In genomic region chr6:108811490-108811889, GRCh38 we compare ENCODE assay signal across 39 cellular contexts.
"Had no signal": no experiment of that assay in that cellular context is flagged by ENCODE, and none has a peak within 500 bp of the region (broad histone marks: within the 10 kb centered on the region; RNA-seq: fewer than 3 reads in every experiment).

No MANE protein-coding gene starts in this region.

- DNase-seq: activated effector memory CD4-positive, alpha-beta T cell treated with anti-CD3 and anti-CD28 coated beads, Interleukin-2, amount 50 U/mL, for 16 hours; activated effector memory CD4-positive, alpha-beta T cell treated with Interleukin-2 at 50 U/mL for 16 hours; activated gamma-delta T cell; activated gamma-delta T cell treated with Interleukin-2 at 50 U/mL for 16 hours; activated naive CD4-positive, alpha-beta T cell; activated naive CD4-positive, alpha-beta T cell treated with anti-CD3 and anti-CD28 coated beads for 36 hours; activated naive CD4-positive, alpha-beta T cell treated with anti-CD3 and anti-CD28 coated beads, Interleukin-2, amount 10 ng/mL, durations not matched to agents 7 days and 5 days; activated naive CD4-positive, alpha-beta T cell treated with anti-CD3 and anti-CD28 coated beads, Interleukin-2, amount 50 U/mL, for 16 hours; activated naive CD4-positive, alpha-beta T cell treated with Interleukin-2 at 50 U/mL for 16 hours; activated naive CD8-positive, alpha-beta T cell treated with anti-CD3 and anti-CD28 coated beads for 36 hours; activated naive CD8-positive, alpha-beta T cell treated with anti-CD3 and anti-CD28 coated beads, Interleukin-2, amount 10 ng/mL, durations not matched to agents 7 days and 5 days; activated naive CD8-positive, alpha-beta T cell treated with anti-CD3 and anti-CD28 coated beads, Interleukin-2, amount 50 U/mL, for 24 hours; activated T-cell treated with anti-CD3 and anti-CD28 coated beads, Interleukin-2, amount 50 U/mL, for 24 hours; activated T-cell treated with anti-CD3 and anti-CD28 coated beads, Interleukin-2, amount 50 U/mL, for 4 hours; activated T-cell treated with anti-CD3 and anti-CD28 coated beads, Interleukin-2, amount 50 U/mL, for 48 hours; activated T-cell treated with anti-CD3 and anti-CD28 coated beads, Interleukin-2, amount 50 U/mL, for 72 hours; adrenal gland; amniotic stem cell; amygdala; anterior cingulate cortex; body of pancreas; brain microvascular endothelial cell; caudate nucleus; central memory CD4-positive, alpha-beta T cell; cerebellar nuclear complex had no signal

- H3K9me3 Mint-ChIP-seq: activated naive CD8-positive, alpha-beta T cell treated with anti-CD3 and anti-CD28 coated beads, Interleukin-2, amount 50 U/mL, for 24 hours; activated T-helper 1 cell treated with anti-CD3 and anti-CD28 coated beads, Interleukin-12 subunit alpha, Interleukin-12 subunit beta, Interleukin-2, Interleukin-4 antibody, amounts not matched to agents 30 ng/mL and 10 ng/mL and 1 ng/mL, durations not matched to agents 14 hours and 24 hours and 36 hours; activated T-helper 17 cell treated with anti-CD3 and anti-CD28 coated beads, Interleukin-2, amount 50 U/mL, for 72 hours; central memory CD8-positive, alpha-beta T cell had no signal

- H3K27me3 Mint-ChIP-seq: activated naive CD4-positive, alpha-beta T cell treated with anti-CD3 and anti-CD28 coated beads, Interleukin-2, amount 50 U/mL, for 24 hours; activated naive CD8-positive, alpha-beta T cell; activated naive CD8-positive, alpha-beta T cell treated with anti-CD3 and anti-CD28 coated beads for 36 hours; activated naive CD8-positive, alpha-beta T cell treated with anti-CD3 and anti-CD28 coated beads, Interleukin-2, amount 50 U/mL, for 24 hours had no signal

- H3K4me1 Mint-ChIP-seq: activated naive CD4-positive, alpha-beta T cell treated with anti-CD3 and anti-CD28 coated beads, Interleukin-2, amount 10 ng/mL, durations not matched to agents 7 days and 5 days; activated naive CD4-positive, alpha-beta T cell treated with anti-CD3 and anti-CD28 coated beads, Interleukin-2, amount 50 U/mL, for 24 hours; activated naive CD8-positive, alpha-beta T cell treated with anti-CD3 and anti-CD28 coated beads for 36 hours; activated naive CD8-positive, alpha-beta T cell treated with anti-CD3 and anti-CD28 coated beads, Interleukin-2, amount 50 U/mL, for 24 hours; activated T-helper 17 cell treated with anti-CD3 and anti-CD28 coated beads, Interleukin-2, amount 50 U/mL, for 72 hours; central memory CD8-positive, alpha-beta T cell had no signal

- FAIRE-seq: astrocyte, bronchial epithelial cell, colon had no signal

- H3K4me1 ChIP-seq: breast epithelium had no signal

- H3K36me3 ChIP-seq: adrenal gland, ascending aorta, brain microvascular endothelial cell, breast epithelium, cardiac muscle cell had no signal

- H3K27ac Mint-ChIP-seq: activated naive CD4-positive, alpha-beta T cell treated with anti-CD3 and anti-CD28 coated beads for 36 hours; activated naive CD4-positive, alpha-beta T cell treated with anti-CD3 and anti-CD28 coated beads, Interleukin-2, amount 10 ng/mL, durations not matched to agents 7 days and 5 days; activated naive CD4-positive, alpha-beta T cell treated with anti-CD3 and anti-CD28 coated beads, Interleukin-2, amount 50 U/mL, for 24 hours; activated naive CD4-positive, alpha-beta T cell treated with anti-CD3 and anti-CD28 coated beads, Interleukin-2, amount 50 U/mL, for 72 hours; activated naive CD8-positive, alpha-beta T cell; activated naive CD8-positive, alpha-beta T cell treated with anti-CD3 and anti-CD28 coated beads for 36 hours; activated naive CD8-positive, alpha-beta T cell treated with anti-CD3 and anti-CD28 coated beads, Interleukin-2, amount 10 ng/mL, durations not matched to agents 7 days and 5 days; activated naive CD8-positive, alpha-beta T cell treated with anti-CD3 and anti-CD28 coated beads, Interleukin-2, amount 50 U/mL, for 24 hours; activated T-cell treated with anti-CD3 and anti-CD28 coated beads, Interleukin-2, amount 50 U/mL, for 24 hours; activated T-cell treated with anti-CD3 and anti-CD28 coated beads, Interleukin-2, amount 50 U/mL, for 72 hours; activated T-helper 1 cell treated with anti-CD3 and anti-CD28 coated beads, Interleukin-12 subunit alpha, Interleukin-12 subunit beta, Interleukin-2, Interleukin-4 antibody, amounts not matched to agents 30 ng/mL and 10 ng/mL and 1 ng/mL, durations not matched to agents 14 hours and 24 hours and 36 hours; activated T-helper 17 cell treated with anti-CD3 and anti-CD28 coated beads, Interleukin-2, amount 50 U/mL, for 72 hours; activated T-helper 2 cell treated with anti-CD3 and anti-CD28 coated beads, Interferon-gamma antibody, Interleukin-2, Interleukin-4, amounts not matched to agents 10 μg/mL and 5 μg/mL and 100 μg/mL, durations not matched to agents 14 hours and 24 hours and 36 hours; brain had no signal

- H3K4me3 ChIP-seq: adrenal gland, ascending aorta, body of pancreas, breast epithelium, cardiac muscle cell had no signal

- ATAC-seq: activated naive CD4-positive, alpha-beta T cell treated with anti-CD3 and anti-CD28 coated beads, Interleukin-2, amount 50 U/mL, for 72 hours; activated naive CD8-positive, alpha-beta T cell treated with anti-CD3 and anti-CD28 coated beads, Interleukin-2, amount 50 U/mL, for 24 hours; activated T-cell treated with anti-CD3 and anti-CD28 coated beads, Interleukin-2, amount 50 U/mL, for 4 hours; activated T-cell treated with anti-CD3 and anti-CD28 coated beads, Interleukin-2, amount 50 U/mL, for 72 hours; activated T-helper 17 cell treated with anti-CD3 and anti-CD28 coated beads, Interleukin-2, amount 50 U/mL, for 72 hours; body of pancreas had no signal

- H3K27ac ChIP-seq: adrenal gland, ascending aorta, brain microvascular endothelial cell, breast epithelium, cardiac muscle cell had no signal

- H3K4me3 Mint-ChIP-seq: activated naive CD4-positive, alpha-beta T cell treated with anti-CD3 and anti-CD28 coated beads for 36 hours; activated naive CD4-positive, alpha-beta T cell treated with anti-CD3 and anti-CD28 coated beads, Interleukin-2, amount 10 ng/mL, durations not matched to agents 7 days and 5 days; activated naive CD4-positive, alpha-beta T cell treated with anti-CD3 and anti-CD28 coated beads, Interleukin-2, amount 50 U/mL, for 24 hours; activated naive CD8-positive, alpha-beta T cell; activated naive CD8-positive, alpha-beta T cell treated with anti-CD3 and anti-CD28 coated beads for 36 hours; activated naive CD8-positive, alpha-beta T cell treated with anti-CD3 and anti-CD28 coated beads, Interleukin-2, amount 10 ng/mL, durations not matched to agents 7 days and 5 days; activated naive CD8-positive, alpha-beta T cell treated with anti-CD3 and anti-CD28 coated beads, Interleukin-2, amount 50 U/mL, for 24 hours; activated T-cell treated with anti-CD3 and anti-CD28 coated beads, Interleukin-2, amount 50 U/mL, for 24 hours; activated T-cell treated with anti-CD3 and anti-CD28 coated beads, Interleukin-2, amount 50 U/mL, for 4 hours; activated T-cell treated with anti-CD3 and anti-CD28 coated beads, Interleukin-2, amount 50 U/mL, for 72 hours; activated T-helper 1 cell treated with anti-CD3 and anti-CD28 coated beads, Interleukin-12 subunit alpha, Interleukin-12 subunit beta, Interleukin-2, Interleukin-4 antibody, amounts not matched to agents 30 ng/mL and 10 ng/mL and 1 ng/mL, durations not matched to agents 14 hours and 24 hours and 36 hours; activated T-helper 17 cell treated with anti-CD3 and anti-CD28 coated beads, Interleukin-2, amount 50 U/mL, for 72 hours; brain; central memory CD8-positive, alpha-beta T cell had no signal

- H3K27me3 ChIP-seq: adrenal gland, ascending aorta, body of pancreas, brain microvascular endothelial cell, breast epithelium, cardiac muscle cell had no signal

- H3K36me3 Mint-ChIP-seq: activated naive CD4-positive, alpha-beta T cell treated with anti-CD3 and anti-CD28 coated beads, Interleukin-2, amount 10 ng/mL, durations not matched to agents 7 days and 5 days; activated naive CD8-positive, alpha-beta T cell treated with anti-CD3 and anti-CD28 coated beads for 36 hours had no signal

- H3K9me3 ChIP-seq: adrenal gland, ascending aorta, body of pancreas, breast epithelium had no signal
